Comparison of ENCODE assay signal across 1 cellular context in the genomic region with DNA sequence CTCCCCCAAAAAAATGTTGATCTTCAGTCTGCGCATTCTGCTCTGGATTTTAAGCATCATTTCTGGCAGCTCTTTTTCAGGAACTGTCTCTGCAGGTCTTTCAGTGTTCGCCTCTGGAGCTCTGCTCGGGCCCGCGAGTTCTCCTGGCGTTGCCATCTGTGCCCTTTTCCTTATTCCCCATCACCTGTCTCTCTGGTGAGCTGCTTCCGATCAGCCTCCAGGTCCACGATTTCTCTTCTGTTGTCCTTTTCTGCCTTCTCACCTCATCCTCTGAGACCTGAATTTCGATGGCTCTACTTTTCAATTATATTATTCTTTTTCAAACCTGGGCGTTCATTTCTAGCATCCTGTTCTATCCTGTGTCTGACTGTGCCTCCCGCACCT.
TF ChIP-seq lines count a peak whose summit lies in the region.

No MANE protein-coding gene starts in this region.

TF ChIP-seq in HEK293, 187 proteins besides CTCF, POLR2A, EP300 and RAD21 (continued from another document):
- TF ChIP-seq, protein P1, sequence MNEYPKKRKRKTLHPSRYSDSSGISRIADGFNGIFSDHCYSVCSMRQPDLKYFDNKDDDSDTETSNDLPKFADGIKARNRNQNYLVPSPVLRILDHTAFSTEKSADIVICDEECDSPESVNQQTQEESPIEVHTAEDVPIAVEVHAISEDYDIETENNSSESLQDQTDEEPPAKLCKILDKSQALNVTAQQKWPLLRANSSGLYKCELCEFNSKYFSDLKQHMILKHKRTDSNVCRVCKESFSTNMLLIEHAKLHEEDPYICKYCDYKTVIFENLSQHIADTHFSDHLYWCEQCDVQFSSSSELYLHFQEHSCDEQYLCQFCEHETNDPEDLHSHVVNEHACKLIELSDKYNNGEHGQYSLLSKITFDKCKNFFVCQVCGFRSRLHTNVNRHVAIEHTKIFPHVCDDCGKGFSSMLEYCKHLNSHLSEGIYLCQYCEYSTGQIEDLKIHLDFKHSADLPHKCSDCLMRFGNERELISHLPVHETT (tag by site-specific recombination; IDR thresholded peaks at IDR 0.05): no peak
- TF ChIP-seq PRDM2 (tag by site-specific recombination; IDR thresholded peaks at IDR 0.05; ENCODE audit: borderline replicate concordance) (no peak), ZXDB (tag by site-specific recombination; IDR thresholded peaks at IDR 0.05) (no peak)
